Comparison of ENCODE assay signal across 8 cellular contexts in genomic region chr10:110311357-110311949, GRCh38. TPM values are rescaled to one million over a fixed set of nuclear protein-coding genes. Genes with fewer than 3 reads are reported as not detected.
DNase-seq lines count a peak whose midpoint lies in the region; ATAC-seq and TF ChIP-seq lines count a peak whose summit lies in the region.

No MANE protein-coding gene starts in this region.

- H3K27ac Mint-ChIP-seq in stimulated activated naive CD8-positive, alpha-beta T cell treated with anti-CD3 and anti-CD28 coated beads, Interleukin-15, amount 100 ng/mL, for 72 hours: peak overlapping the region in 1 of 2 donors; percentile 30

- H3K27me3 Mint-ChIP-seq in stimulated activated naive CD8-positive, alpha-beta T cell treated with anti-CD3 and anti-CD28 coated beads, Interleukin-15, amount 100 ng/mL, for 72 hours: no peaks in the 10 kb centered on the region

- in situ Hi-C loops in ACHN (cut with HindIII; ENCODE audit: low pct_ligation_motif_present, low pct_unique_long_range_greater_than_20kb, low sequenced_read_pairs): loop anchor here (10.0 kb wide), 1 partner anchor 233 kb away; no protein-coding TSS in a partner anchor

- ATAC-seq in SK-N-SH treated with all-trans-retinoic acid at 6 μM for 48 hours (peak; percentile 88), left lung (peak; percentile 92), GM18517 (IDR thresholded peaks at IDR 0.05; ENCODE audit: unreplicated experiment) (no peak)
- ATAC-seq in stimulated activated naive CD8-positive, alpha-beta T cell treated with anti-CD3 and anti-CD28 coated beads, Interleukin-15, amount 100 ng/mL, for 72 hours: peak; percentile 50

- no peaks in the 10 kb centered on the region for H3K27me3 ChIP-seq in left lung

- peaks cover 0 to 28% of the 10 kb centered on the region in 2 donors for H3K4me1 ChIP-seq in left lung

- no peak overlapping the region for H3K4me3 ChIP-seq in cardiac fibroblast (replicated peaks in 1 of 2; ENCODE audit: low read depth in 2 of 2, low read length in 2 of 2)
- H3K4me3 ChIP-seq in left lung: no peak overlapping the region

- H3K4me1 Mint-ChIP-seq in stimulated activated naive CD8-positive, alpha-beta T cell treated with anti-CD3 and anti-CD28 coated beads, Interleukin-15, amount 100 ng/mL, for 72 hours: peaks cover 26% of the 10 kb centered on the region

- no peaks in the 10 kb centered on the region for H3K36me3 ChIP-seq in left lung

- H3K27ac ChIP-seq in left lung: no peak overlapping the region

- intact Hi-C loops in left lung (cut with DNase I): loop anchor here in 1 of 2 donors (5.0 kb wide), 1 partner anchor 236 kb away; no protein-coding TSS in a partner anchor

- TF ChIP-seq CTCF in cardiac fibroblast (IDR thresholded peaks at IDR 0.05; ENCODE audit: low read depth, low read length): peak; percentile 61
- peak; percentile 39 to 58 for TF ChIP-seq CTCF in left lung (IDR thresholded peaks at IDR 0.05)

- peak; percentile 77 for DNase-seq in ACHN
- peak; percentile 22 for DNase-seq in GDM1 (lab: John Stamatoyannopoulos, UW)
- DNase-seq in LHCN-M2 (ENCODE audit: low read depth): peak; percentile 73
- DNase-seq in cardiac fibroblast (ENCODE audit: low read depth in 2 of 2): peak; percentile 74 to 82
- DNase-seq in left lung: no peak
- DNase-seq in stimulated activated naive CD8-positive, alpha-beta T cell treated with anti-CD3 and anti-CD28 coated beads, Interleukin-15, amount 100 ng/mL, for 72 hours: no peak

- H3K4me3 Mint-ChIP-seq in stimulated activated naive CD8-positive, alpha-beta T cell treated with anti-CD3 and anti-CD28 coated beads, Interleukin-15, amount 100 ng/mL, for 72 hours: no peak overlapping the region

- H3K9me3 Mint-ChIP-seq in stimulated activated naive CD8-positive, alpha-beta T cell treated with anti-CD3 and anti-CD28 coated beads, Interleukin-15, amount 100 ng/mL, for 72 hours: no peaks in the 10 kb centered on the region

- H3K9me3 ChIP-seq in left lung: no peaks in the 10 kb centered on the region

TF ChIP-seq in SK-N-SH treated with all-trans-retinoic acid at 6 μM for 48 hours, 23 proteins besides CTCF, POLR2A, EP300 and RAD21:
- no peak for TF ChIP-seq ZC3H10 (CRISPR knock-in tag; IDR thresholded peaks at IDR 0.05)
- TF ChIP-seq ARNTL (CRISPR knock-in tag; IDR thresholded peaks at IDR 0.05; ENCODE audit: borderline replicate concordance, low read depth): no peak
- TF ChIP-seq ZNF565 (CRISPR knock-in tag; conservative IDR thresholded peaks at IDR 0.05; ENCODE audit: low read depth): no peak
- TF ChIP-seq ESRRG (CRISPR knock-in tag; IDR thresholded peaks at IDR 0.05): no peak
- no peak for TF ChIP-seq GLIS3 (CRISPR knock-in tag; IDR thresholded peaks at IDR 0.05)
- TF ChIP-seq PPARA (CRISPR knock-in tag; IDR thresholded peaks at IDR 0.05; ENCODE audit: borderline replicate concordance): no peak
- TF ChIP-seq ZFP3 (CRISPR knock-in tag; IDR thresholded peaks at IDR 0.05): no peak
- TF ChIP-seq BACH2 (CRISPR knock-in tag; IDR thresholded peaks at IDR 0.05; ENCODE audit: borderline replicate concordance): no peak
- TF ChIP-seq OSR1 (CRISPR knock-in tag; IDR thresholded peaks at IDR 0.05): no peak
- TF ChIP-seq ISL1 (CRISPR knock-in tag; IDR thresholded peaks at IDR 0.05): no peak

RNA-seq across cellular contexts. Expression of gene SMNDC1, which starts 6.7 kb away (rescaled TPM):
- total RNA-seq in LHCN-M2 (2014; rRNA removed) (5.7 and 8.0 TPM in 2 replicates), left lung (10 to 100 TPM; 24.2 to 26.2 TPM)
- polyA plus RNA-seq in LHCN-M2 (2012): 17.9 TPM

Comparison
In these comparisons a context has a peak if more than half of its experiments do, and no peak if none do; other contexts are left out.
1. DNase-seq: peak in ACHN (single experiment), GDM1 (single experiment), LHCN-M2 (single experiment) and cardiac fibroblast (2 of 2); none in left lung (0 of 2) and stimulated activated naive CD8-positive, alpha-beta T cell treated with anti-CD3 and anti-CD28 coated beads, Interleukin-15, amount 100 ng/mL, for 72 hours (0 of 2).